In genomic region chr5:173670791-173671120, GRCh38 we compare ENCODE assay signal across 1 cellular context.
TF ChIP-seq lines count a peak whose summit lies in the region.

No MANE protein-coding gene starts in this region.

TF ChIP-seq in HepG2, 621 proteins besides CTCF, POLR2A, EP300 and RAD21 (continued from another document):
- TF ChIP-seq ZNF609 (CRISPR knock-in tag; IDR thresholded peaks at IDR 0.05; ENCODE audit: borderline replicate concordance), result no peak
- TF ChIP-seq CENPT (CRISPR knock-in tag; IDR thresholded peaks at IDR 0.05; ENCODE audit: low read depth), result no peak
- TF ChIP-seq SNAPC5 (CRISPR knock-in tag; IDR thresholded peaks at IDR 0.05; ENCODE audit: borderline replicate concordance), result no peak
- no peak for TF ChIP-seq NR2F2 (IDR thresholded peaks at IDR 0.05; ENCODE audit: borderline replicate concordance, low read depth)
- TF ChIP-seq KDM2A (CRISPR knock-in tag; IDR thresholded peaks at IDR 0.05; ENCODE audit: borderline replicate concordance, low read depth), result no peak
- TF ChIP-seq MYPOP (CRISPR knock-in tag; IDR thresholded peaks at IDR 0.05), result no peak
- TF ChIP-seq ZFP91 (CRISPR knock-in tag; IDR thresholded peaks at IDR 0.05; ENCODE audit: borderline replicate concordance), result no peak
- TF ChIP-seq ZNF792 (CRISPR knock-in tag; IDR thresholded peaks at IDR 0.05), result no peak
- TF ChIP-seq PHF20 (CRISPR knock-in tag; IDR thresholded peaks at IDR 0.05), result no peak
- no peak for TF ChIP-seq KMT2A (CRISPR knock-in tag; IDR thresholded peaks at IDR 0.05)
- no peak for TF ChIP-seq PHF5A (CRISPR knock-in tag; IDR thresholded peaks at IDR 0.05; ENCODE audit: low read depth, unreplicated experiment)
- no peak for TF ChIP-seq RELA (CRISPR knock-in tag; IDR thresholded peaks at IDR 0.05)
- no peak for TF ChIP-seq ZNF326 (CRISPR knock-in tag; IDR thresholded peaks at IDR 0.05; ENCODE audit: borderline replicate concordance)
- TF ChIP-seq SCMH1 (CRISPR knock-in tag; IDR thresholded peaks at IDR 0.05; ENCODE audit: borderline replicate concordance), result no peak
- no peak for TF ChIP-seq NFKB2 (CRISPR knock-in tag; IDR thresholded peaks at IDR 0.05; ENCODE audit: borderline replicate concordance)
- no peak for TF ChIP-seq SATB2 (CRISPR knock-in tag; IDR thresholded peaks at IDR 0.05)
- TF ChIP-seq ZNF670 (CRISPR knock-in tag; IDR thresholded peaks at IDR 0.05; ENCODE audit: borderline replicate concordance), result no peak
